ENCODE assay signal across 1 cellular context in the genomic region with DNA sequence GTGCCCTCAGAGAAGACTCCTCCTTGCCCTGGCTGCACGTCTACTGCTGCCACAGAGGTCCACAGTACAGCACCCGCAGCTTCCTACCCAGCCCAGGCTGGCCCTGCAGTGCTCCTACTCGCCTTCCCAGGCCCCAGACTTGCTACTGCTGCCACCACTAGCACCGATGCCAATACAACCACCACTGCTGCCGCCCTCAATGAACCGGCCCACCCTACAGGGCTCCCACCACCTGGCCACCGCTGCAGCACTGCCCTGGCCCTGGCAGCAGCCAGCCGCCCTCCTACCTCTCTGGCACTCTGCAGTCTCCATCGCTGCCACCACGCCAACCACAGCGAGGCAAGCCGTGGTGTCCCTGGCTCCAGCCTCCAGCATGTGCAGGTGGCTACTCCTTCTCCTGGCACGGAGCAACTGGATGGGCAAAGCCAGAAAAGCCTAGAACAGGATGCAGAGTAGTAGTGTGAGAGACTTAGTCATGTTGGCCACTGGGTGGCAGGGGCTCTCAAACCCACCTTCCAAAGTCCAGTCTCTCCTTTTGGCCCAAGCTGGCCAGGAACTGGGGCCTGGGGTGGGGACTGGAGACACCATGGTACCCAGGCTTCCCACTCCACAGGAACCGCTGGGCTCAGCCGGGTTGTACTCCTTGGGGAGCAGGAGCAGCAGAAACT.
TF ChIP-seq lines count a peak whose summit lies in the region.

No MANE protein-coding gene starts in this region.

TF ChIP-seq in H1, 55 proteins besides CTCF, POLR2A, EP300 and RAD21:
- TF ChIP-seq KDM5A (IDR thresholded peaks at IDR 0.05; ENCODE audit: low read length) (no peak), KDM1A (IDR thresholded peaks at IDR 0.05; ENCODE audit: borderline replicate concordance, low read length) (no peak), CBX8 (IDR thresholded peaks at IDR 0.05; ENCODE audit: borderline replicate concordance, low read depth, low read length) (no peak), CREB1 (IDR thresholded peaks at IDR 0.05) (no peak), EGR1 (IDR thresholded peaks at IDR 0.05; ENCODE audit: borderline replicate concordance, low read depth, low read length) (no peak), RBBP5 (IDR thresholded peaks at IDR 0.05; ENCODE audit: borderline replicate concordance, low read depth, low read length) (no peak), BRCA1 (IDR thresholded peaks at IDR 0.05; ENCODE audit: low read depth, low read length) (no peak), NANOG (IDR thresholded peaks at IDR 0.05; ENCODE audit: insufficient read depth, low read depth, low read length, poor library complexity, severe bottlenecking) (no peak), SIX5 (IDR thresholded peaks at IDR 0.05; ENCODE audit: low read depth, low read length) (no peak), TAF1 (IDR thresholded peaks at IDR 0.05; ENCODE audit: low read depth, low read length) (no peak), GTF2F1 (IDR thresholded peaks at IDR 0.05; ENCODE audit: borderline replicate concordance, low read depth, low read length) (no peak), SP4 (IDR thresholded peaks at IDR 0.05; ENCODE audit: low read length) (no peak), SUZ12 (IDR thresholded peaks at IDR 0.05; ENCODE audit: low read length) (no peak), SP1 (IDR thresholded peaks at IDR 0.05; ENCODE audit: low read depth, low read length) (no peak), ZNF274 (IDR thresholded peaks at IDR 0.05; ENCODE audit: borderline replicate concordance, extremely low read depth, low read length) (no peak)
- TF ChIP-seq, protein P1, sequence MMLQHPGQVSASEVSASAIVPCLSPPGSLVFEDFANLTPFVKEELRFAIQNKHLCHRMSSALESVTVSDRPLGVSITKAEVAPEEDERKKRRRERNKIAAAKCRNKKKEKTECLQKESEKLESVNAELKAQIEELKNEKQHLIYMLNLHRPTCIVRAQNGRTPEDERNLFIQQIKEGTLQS (IDR thresholded peaks at IDR 0.05; ENCODE audit: insufficient read depth, low read depth, low read length) = no peak
